ENCODE assay signal across 1 cellular context in genomic region chr17:36938566-36939058, GRCh38.
TF ChIP-seq lines count a peak whose summit lies in the region.

No MANE protein-coding gene starts in this region.

TF ChIP-seq in WTC11, 78 proteins besides CTCF, POLR2A, EP300 and RAD21 (continued from another document):
- TF ChIP-seq, protein P1, sequence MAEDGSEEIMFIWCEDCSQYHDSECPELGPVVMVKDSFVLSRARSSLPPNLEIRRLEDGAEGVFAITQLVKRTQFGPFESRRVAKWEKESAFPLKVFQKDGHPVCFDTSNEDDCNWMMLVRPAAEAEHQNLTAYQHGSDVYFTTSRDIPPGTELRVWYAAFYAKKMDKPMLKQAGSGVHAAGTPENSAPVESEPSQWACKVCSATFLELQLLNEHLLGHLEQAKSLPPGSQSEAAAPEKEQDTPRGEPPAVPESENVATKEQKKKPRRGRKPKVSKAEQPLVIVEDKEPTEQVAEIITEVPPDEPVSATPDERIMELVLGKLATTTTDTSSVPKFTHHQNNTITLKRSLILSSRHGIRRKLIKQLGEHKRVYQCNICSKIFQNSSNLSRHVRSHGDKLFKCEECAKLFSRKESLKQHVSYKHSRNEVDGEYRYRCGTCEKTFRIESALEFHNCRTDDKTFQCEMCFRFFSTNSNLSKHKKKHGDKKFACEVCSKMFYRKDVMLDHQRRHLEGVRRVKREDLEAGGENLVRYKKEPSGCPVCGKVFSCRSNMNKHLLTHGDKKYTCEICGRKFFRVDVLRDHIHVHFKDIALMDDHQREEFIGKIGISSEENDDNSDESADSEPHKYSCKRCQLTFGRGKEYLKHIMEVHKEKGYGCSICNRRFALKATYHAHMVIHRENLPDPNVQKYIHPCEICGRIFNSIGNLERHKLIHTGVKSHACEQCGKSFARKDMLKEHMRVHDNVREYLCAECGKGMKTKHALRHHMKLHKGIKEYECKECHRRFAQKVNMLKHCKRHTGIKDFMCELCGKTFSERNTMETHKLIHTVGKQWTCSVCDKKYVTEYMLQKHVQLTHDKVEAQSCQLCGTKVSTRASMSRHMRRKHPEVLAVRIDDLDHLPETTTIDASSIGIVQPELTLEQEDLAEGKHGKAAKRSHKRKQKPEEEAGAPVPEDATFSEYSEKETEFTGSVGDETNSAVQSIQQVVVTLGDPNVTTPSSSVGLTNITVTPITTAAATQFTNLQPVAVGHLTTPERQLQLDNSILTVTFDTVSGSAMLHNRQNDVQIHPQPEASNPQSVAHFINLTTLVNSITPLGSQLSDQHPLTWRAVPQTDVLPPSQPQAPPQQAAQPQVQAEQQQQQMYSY (CRISPR knock-in tag; IDR thresholded peaks at IDR 0.05): 0 out of 2 replicates have a peak, but pooled peaks have one; percentile 35
- TF ChIP-seq JUN (CRISPR knock-in tag; IDR thresholded peaks at IDR 0.05) (no peak), SMAD4 (CRISPR knock-in tag; IDR thresholded peaks at IDR 0.05) (no peak), SP1 (CRISPR knock-in tag; conservative IDR thresholded peaks at IDR 0.05) (0 out of 2 replicates have a peak, but pooled peaks have one; percentile 35), ZNF425 (CRISPR knock-in tag; conservative IDR thresholded peaks at IDR 0.05) (no peak)
